In genomic region chr11:419248-420005, GRCh38 we compare ENCODE assay signal across 1 cellular context.
TF ChIP-seq lines count a peak whose summit lies in the region.

No MANE protein-coding gene starts in this region.

TF ChIP-seq in WTC11, 78 proteins besides CTCF, POLR2A, EP300 and RAD21 (continued from another document):
- TF ChIP-seq ERG (CRISPR knock-in tag; IDR thresholded peaks at IDR 0.05) (no peak), FOXK1 (CRISPR knock-in tag; IDR thresholded peaks at IDR 0.05) (no peak), MAX (CRISPR knock-in tag; IDR thresholded peaks at IDR 0.05) (no peak), TCF7 (CRISPR knock-in tag; IDR thresholded peaks at IDR 0.05; ENCODE audit: low read depth) (no peak)
